11 cellular contexts compared by ENCODE assay signal in genomic region chr13:75871059-75871458, GRCh38.
DNase-seq lines count a peak whose midpoint lies in the region; ATAC-seq, FAIRE-seq and TF ChIP-seq lines count a peak whose summit lies in the region.
"Had no signal": no experiment of that assay in that cellular context is flagged by ENCODE, and none has a peak within 500 bp of the region (broad histone marks: within the 10 kb centered on the region; RNA-seq: fewer than 3 reads in every experiment).

No MANE protein-coding gene starts in this region.

- DNase-seq in CD4-positive, alpha-beta memory T cell = no peak
- DNase-seq in LNCaP clone FGC (ENCODE audit: low read depth) (no peak), bronchial epithelial cell (ENCODE audit: low read depth) (no peak), neural crest cell (ENCODE audit: low read depth, low spot score) (no peak), uterus (no peak)
- no peak for DNase-seq in activated CD4-positive, alpha-beta memory T cell treated with anti-CD3 and anti-CD28 coated beads for 36 hours
- DNase-seq in stimulated activated CD4-positive, alpha-beta T cell treated with anti-CD3 and anti-CD28 coated beads, Interleukin-2, amount 100 ng/mL, for 24 hours = no peak
- DNase-seq: foreskin keratinocyte, mucosa of descending colon had no signal

- intact Hi-C loops in CD4-positive, alpha-beta memory T cell (cut with micrococcal nuclease) = loop anchor here (2.0 to 5.0 kb wide), 2 partner anchors 109 to 176 kb away; no protein-coding TSS in a partner anchor
- intact Hi-C loops in uterus (cut with DNase I; ENCODE audit: low total_unique reads) = loop anchor here (10.0 kb wide), 2 partner anchors 604 to 1034 kb away; no protein-coding TSS in a partner anchor
- intact Hi-C loops in activated CD4-positive, alpha-beta memory T cell treated with anti-CD3 and anti-CD28 coated beads for 36 hours (cut with micrococcal nuclease) = loop anchor here (2.0 to 5.0 kb wide), 2 partner anchors 74 to 176 kb away; no protein-coding TSS in a partner anchor

- no peak for FAIRE-seq in bronchial epithelial cell (lab: Jason Lieb, UNC)

- no peak for TF ChIP-seq POLR2A in uterus (IDR thresholded peaks at IDR 0.05)

- no peaks in the 10 kb centered on the region for H3K9me3 ChIP-seq in CD4-positive, alpha-beta memory T cell (ENCODE audit: control insufficient read depth in 1 of 2, low read length in 2 of 2)
- no peaks in the 10 kb centered on the region for H3K9me3 ChIP-seq in uterus
- H3K9me3 ChIP-seq: mucosa of descending colon had no signal

- no peak for TF ChIP-seq CTCF in LNCaP clone FGC (IDR thresholded peaks at IDR 0.05; ENCODE audit: control insufficient read depth, extremely low read depth, insufficient read depth)
- no peak for TF ChIP-seq CTCF in bronchial epithelial cell (IDR thresholded peaks at IDR 0.05; ENCODE audit: insufficient read depth, low read length, severe bottlenecking)
- no peak for TF ChIP-seq CTCF in neural crest cell (conservative IDR thresholded peaks at IDR 0.05)
- no peak for TF ChIP-seq CTCF in uterus (IDR thresholded peaks at IDR 0.05)

- H3K36me3 ChIP-seq in CD4-positive, alpha-beta memory T cell (ENCODE audit: insufficient read depth, low read length) = no peaks in the 10 kb centered on the region
- H3K36me3 ChIP-seq in bronchial epithelial cell (ENCODE audit: control insufficient read depth, insufficient read depth, low read length) (no peaks in the 10 kb centered on the region), uterus (no peaks in the 10 kb centered on the region)

- H3K27ac Mint-ChIP-seq in CD4-positive, alpha-beta memory T cell = peak overlapping the region in 4 of 7 donors; percentile 67 to 90 (median 87)
- H3K27ac Mint-ChIP-seq in neural crest cell (ENCODE audit: unreplicated experiment) = peak overlapping the region; percentile 53
- no peak overlapping the region for H3K27ac Mint-ChIP-seq in activated CD4-positive, alpha-beta memory T cell treated with anti-CD3 and anti-CD28 coated beads for 36 hours
- H3K27ac Mint-ChIP-seq: CD4-positive, CD25-positive, alpha-beta regulatory T cell had no signal

- H3K27me3 Mint-ChIP-seq in CD4-positive, alpha-beta memory T cell = no peaks in the 10 kb centered on the region
- H3K27me3 Mint-ChIP-seq in neural crest cell (ENCODE audit: low read depth) = no peaks in the 10 kb centered on the region
- peaks cover 2% of the 10 kb centered on the region for H3K27me3 Mint-ChIP-seq in activated CD4-positive, alpha-beta memory T cell treated with anti-CD3 and anti-CD28 coated beads for 36 hours

- ATAC-seq in GM21723 (IDR thresholded peaks at IDR 0.05; ENCODE audit: unreplicated experiment) = no peak

- H3K4me1 Mint-ChIP-seq in CD4-positive, alpha-beta memory T cell = peaks cover 8 to 29% (median 21%) of the 10 kb centered on the region in 4 donors
- H3K4me1 Mint-ChIP-seq in neural crest cell = peaks cover 14% of the 10 kb centered on the region
- peaks cover 23% of the 10 kb centered on the region for H3K4me1 Mint-ChIP-seq in activated CD4-positive, alpha-beta memory T cell treated with anti-CD3 and anti-CD28 coated beads for 36 hours (ENCODE audit: low read depth)

- H3K9me3 Mint-ChIP-seq in CD4-positive, alpha-beta memory T cell = no peaks in the 10 kb centered on the region
- H3K9me3 Mint-ChIP-seq in neural crest cell = peaks cover 3% of the 10 kb centered on the region
- H3K9me3 Mint-ChIP-seq in activated CD4-positive, alpha-beta memory T cell treated with anti-CD3 and anti-CD28 coated beads for 36 hours = no peaks in the 10 kb centered on the region
- H3K9me3 Mint-ChIP-seq: CD4-positive, CD25-positive, alpha-beta regulatory T cell had no signal

- H3K4me1 ChIP-seq in CD4-positive, alpha-beta memory T cell (ENCODE audit: insufficient read depth, low read length) = peaks cover 25% of the 10 kb centered on the region
- no peaks in the 10 kb centered on the region for H3K4me1 ChIP-seq in uterus
- H3K4me1 ChIP-seq: foreskin keratinocyte had no signal

- no peak overlapping the region for H3K4me3 ChIP-seq in CD4-positive, alpha-beta memory T cell (ENCODE audit: low read length in 2 of 2)
- H3K4me3 ChIP-seq in LNCaP clone FGC (ENCODE audit: low read depth, low read length) (peak overlapping the region; percentile 47), bronchial epithelial cell (ENCODE audit: low read depth, low read length) (peak overlapping the region; percentile 45), uterus (peak overlapping the region in 1 of 2 donors; percentile 7)
- H3K4me3 ChIP-seq: mucosa of descending colon had no signal

- peak overlapping the region; percentile 44 for H3K27ac ChIP-seq in CD4-positive, alpha-beta memory T cell (ENCODE audit: low read depth, low read length)
- H3K27ac ChIP-seq in uterus = peak overlapping the region in 1 of 2 donors; percentile 58
- H3K27ac ChIP-seq: foreskin keratinocyte had no signal

- H3K36me3 Mint-ChIP-seq in CD4-positive, alpha-beta memory T cell = no peaks in the 10 kb centered on the region
- no peaks in the 10 kb centered on the region for H3K36me3 Mint-ChIP-seq in neural crest cell (ENCODE audit: low read depth)
- no peaks in the 10 kb centered on the region for H3K36me3 Mint-ChIP-seq in activated CD4-positive, alpha-beta memory T cell treated with anti-CD3 and anti-CD28 coated beads for 36 hours
- H3K36me3 Mint-ChIP-seq: CD4-positive, CD25-positive, alpha-beta regulatory T cell had no signal

- H3K4me3 Mint-ChIP-seq in CD4-positive, alpha-beta memory T cell = peak overlapping the region in 3 of 8 donors; percentile 38 to 84 (median 84)
- H3K4me3 Mint-ChIP-seq in neural crest cell = peak overlapping the region; percentile 70
- H3K4me3 Mint-ChIP-seq in activated CD4-positive, alpha-beta memory T cell treated with anti-CD3 and anti-CD28 coated beads for 36 hours = no peak overlapping the region

- CTCF ChIA-PET in CD4-positive, alpha-beta memory T cell (lab: Charles Lee; ENCODE audit: partially characterized antibody) = interaction anchor here (0.8 to 11.2 kb wide), 26 partner anchors 10 to 1036 kb away, joined by 3 to 127 read pairs (median 6); no protein-coding TSS in a partner anchor
- CTCF ChIA-PET in activated CD4-positive, alpha-beta memory T cell treated with anti-CD3 and anti-CD28 coated beads for 36 hours (lab: Charles Lee) = interaction anchor here (0.6 to 4.7 kb wide), 20 partner anchors 9 to 1033 kb away, joined by 3 to 83 read pairs (median 6); no protein-coding TSS in a partner anchor

- POLR2A ChIA-PET in CD4-positive, alpha-beta memory T cell (lab: Charles Lee; ENCODE audit: partially characterized antibody) = no interaction called here
- POLR2A ChIA-PET in activated CD4-positive, alpha-beta memory T cell treated with anti-CD3 and anti-CD28 coated beads for 36 hours (lab: Charles Lee) = no interaction called here

- no peaks in the 10 kb centered on the region for H3K27me3 ChIP-seq in CD4-positive, alpha-beta memory T cell (ENCODE audit: insufficient read depth, low read length)
- H3K27me3 ChIP-seq in bronchial epithelial cell (ENCODE audit: control insufficient read depth, insufficient read depth, low read length) (no peaks in the 10 kb centered on the region), uterus (no peaks in the 10 kb centered on the region)
- H3K27me3 ChIP-seq: foreskin keratinocyte had no signal

Comparison
In these comparisons a context has a peak if more than half of its experiments do, and no peak if none do; other contexts are left out.
1. H3K4me3 ChIP-seq: peak in LNCaP clone FGC (single experiment) and bronchial epithelial cell (single experiment); none in CD4-positive, alpha-beta memory T cell (0 of 2).